In the genomic region with DNA sequence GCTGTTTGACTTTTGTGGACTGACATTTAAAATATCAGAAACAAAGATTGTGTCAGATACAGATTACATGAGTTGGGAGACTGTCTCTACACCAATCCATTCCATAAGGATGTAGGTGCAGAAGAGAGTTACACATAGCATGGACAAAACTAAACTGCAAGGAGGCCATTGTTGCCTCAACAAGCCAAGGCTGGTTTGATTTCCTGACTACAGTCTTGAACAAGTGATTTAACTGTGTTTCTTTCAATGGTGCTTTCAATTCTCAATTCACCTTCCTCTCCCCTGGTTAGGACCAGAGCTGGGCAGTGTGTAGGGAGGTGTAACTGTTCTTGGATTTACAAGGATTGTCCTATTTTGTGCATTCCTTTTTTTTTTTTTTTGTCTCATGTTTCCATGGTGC, we compare ENCODE assay signal across 37 cellular contexts.
DNase-seq lines count a peak whose midpoint lies in the region; ATAC-seq, FAIRE-seq and TF ChIP-seq lines count a peak whose summit lies in the region.
"Had no signal": no experiment of that assay in that cellular context is flagged by ENCODE, and none has a peak within 500 bp of the region (broad histone marks: within the 10 kb centered on the region; RNA-seq: fewer than 3 reads in every experiment).

No MANE protein-coding gene starts in this region.

- H3K27me3 ChIP-seq in K562 (ENCODE audit: control insufficient read depth in 2 of 2, insufficient read depth in 2 of 2, low read length in 2 of 2) (no peaks in the 10 kb centered on the region), bronchial epithelial cell (ENCODE audit: control insufficient read depth, insufficient read depth, low read length) (no peaks in the 10 kb centered on the region), endodermal cell (ENCODE audit: control insufficient read depth, insufficient read depth, low read length, poor library complexity, severe bottlenecking) (no peaks in the 10 kb centered on the region), keratinocyte (ENCODE audit: control insufficient read depth, extremely low read depth, insufficient read depth, low read length) (no peaks in the 10 kb centered on the region), PC-3 (ENCODE audit: low read length) (no peaks in the 10 kb centered on the region)
- H3K27me3 ChIP-seq: BE2C; BLaER1; BLaER1 treated with 17β-estradiol and CSF1 and Interleukin-3, amounts not matched to agents 10 nM and 100 nM had no signal

- H3K27ac Mint-ChIP-seq in endodermal cell (no peak overlapping the region), MCF 10A (ENCODE audit: low read depth, unreplicated experiment) (no peak overlapping the region)
- H3K27ac Mint-ChIP-seq: B cell; CD4-positive, alpha-beta memory T cell; CD4-positive, alpha-beta T cell; CD4-positive, CD25-positive, alpha-beta regulatory T cell; CD8-positive, alpha-beta memory T cell; CD8-positive, alpha-beta T cell had no signal

- H3F3A ChIP-seq in PC-3 (ENCODE audit: low read length, unreplicated experiment) = no peaks in the 10 kb centered on the region

- H3K36me3 ChIP-seq in K562 (ENCODE audit: control insufficient read depth, insufficient read depth, low read length) = no peaks in the 10 kb centered on the region; the same call in 2 of the 3 replicates
- H3K36me3 ChIP-seq in bronchial epithelial cell (ENCODE audit: control insufficient read depth, insufficient read depth, low read length) = no peaks in the 10 kb centered on the region
- H3K36me3 ChIP-seq in endodermal cell (ENCODE audit: control insufficient read depth, insufficient read depth, low read length) = peaks cover 42% of the 10 kb centered on the region
- H3K36me3 ChIP-seq in keratinocyte (ENCODE audit: control insufficient read depth in 2 of 2, extremely low read depth in 1 of 2, insufficient read depth in 2 of 2, low read length in 2 of 2) = peaks cover 0 to 3% of the 10 kb centered on the region in 2 experiments
- H3K36me3 ChIP-seq in PC-3 (ENCODE audit: low read depth, low read length) = no peaks in the 10 kb centered on the region
- H3K36me3 ChIP-seq: BE2C had no signal

- no peaks in the 10 kb centered on the region for H3K9me2 ChIP-seq in PC-3 (replicated peaks; ENCODE audit: low read length)

- H3K27me3 Mint-ChIP-seq in endodermal cell (ENCODE audit: insufficient read depth) = no peaks in the 10 kb centered on the region
- no peaks in the 10 kb centered on the region for H3K27me3 Mint-ChIP-seq in MCF 10A (ENCODE audit: insufficient read depth, unreplicated experiment)
- H3K27me3 Mint-ChIP-seq: B cell; CD4-positive, alpha-beta memory T cell; CD4-positive, alpha-beta T cell; CD4-positive, CD25-positive, alpha-beta regulatory T cell; CD8-positive, alpha-beta memory T cell had no signal

- ATAC-seq in K562 = no peak
- ATAC-seq in PC-3 = no peak
- ATAC-seq in HG02852 (IDR thresholded peaks at IDR 0.05; ENCODE audit: unreplicated experiment) = no peak
- ATAC-seq: A549; CD8-positive, alpha-beta T cell had no signal

- TF ChIP-seq RAD21 in K562 (CRISPR knock-in tag; conservative IDR thresholded peaks at IDR 0.05 in 1 of 2, IDR thresholded peaks at IDR 0.05 in 1 of 2) = no peak

- POLR2A ChIA-PET in K562 (lab: Yijun Ruan, JAX) = no interaction called here
- POLR2A ChIA-PET in PC-3 (lab: Charles Lee; ENCODE audit: unreplicated experiment) = no interaction called here
- POLR2A ChIA-PET in MCF 10A (lab: Yijun Ruan, JAX) = no interaction called here

- H3K9me1 ChIP-seq in K562 (ENCODE audit: control insufficient read depth, insufficient read depth, low read length) (no peaks in the 10 kb centered on the region), keratinocyte (ENCODE audit: control insufficient read depth, extremely low read depth, insufficient read depth, low read length) (no peaks in the 10 kb centered on the region)

- H3K9ac ChIP-seq in K562 (ENCODE audit: insufficient read depth in 1 of 2, low read depth in 2 of 2, low read length in 2 of 2) (no peak overlapping the region), endodermal cell (ENCODE audit: extremely low read depth, low read length, poor library complexity, severe bottlenecking) (no peak overlapping the region), keratinocyte (ENCODE audit: control insufficient read depth, extremely low read depth, insufficient read depth, low read length) (no peak overlapping the region), PC-3 (ENCODE audit: low read length) (no peak overlapping the region)
- H3K9ac ChIP-seq: BLaER1; BLaER1 treated with 17β-estradiol and CSF1 and Interleukin-3, amounts not matched to agents 10 nM and 100 nM had no signal

- dilution Hi-C loops in keratinocyte (cut with MboI; ENCODE audit: extremely low pct_ligation_motif_present, low sequenced_read_pairs) = no loop called here

- H2AFZ ChIP-seq in K562 (ENCODE audit: low read depth, low read length) (no peak overlapping the region), keratinocyte (ENCODE audit: control insufficient read depth, low read length) (no peak overlapping the region), PC-3 (ENCODE audit: low read length) (no peak overlapping the region)

- TF ChIP-seq EP300 in K562 (IDR thresholded peaks at IDR 0.05; ENCODE audit: low read length) = no peak

- no peak overlapping the region for H3K27ac ChIP-seq in K562 (ENCODE audit: extremely low read depth, low read depth, low read length)
- H3K27ac ChIP-seq in endodermal cell (ENCODE audit: low read depth, low read length) = no peak overlapping the region
- H3K27ac ChIP-seq in keratinocyte (ENCODE audit: control insufficient read depth, insufficient read depth, low read length) = no peak overlapping the region
- H3K27ac ChIP-seq in PC-3 (ENCODE audit: low read length) = no peak overlapping the region
- H3K27ac ChIP-seq: 22Rv1; A549; BLaER1; BLaER1 treated with 17β-estradiol and CSF1 and Interleukin-3, amounts not matched to agents 10 nM and 100 nM; C4-2B had no signal

- H3K36me3 Mint-ChIP-seq in endodermal cell (ENCODE audit: low read depth) = peaks cover 62% of the 10 kb centered on the region
- H3K36me3 Mint-ChIP-seq in MCF 10A (ENCODE audit: insufficient read depth, unreplicated experiment) = no peaks in the 10 kb centered on the region
- H3K36me3 Mint-ChIP-seq: CD14-positive monocyte; CD4-positive, CD25-positive, alpha-beta regulatory T cell had no signal

- H3K4me3 Mint-ChIP-seq in endodermal cell (no peak overlapping the region), MCF 10A (ENCODE audit: unreplicated experiment) (no peak overlapping the region)
- H3K4me3 Mint-ChIP-seq: B cell; CD14-positive monocyte; CD4-positive, alpha-beta T cell; CD4-positive, CD25-positive, alpha-beta regulatory T cell; CD8-positive, alpha-beta memory T cell; CD8-positive, alpha-beta T cell had no signal

- TF ChIP-seq CTCF in K562 (IDR thresholded peaks at IDR 0.05 in 2 of 3, conservative IDR thresholded peaks at IDR 0.05 in 1 of 3; ENCODE audit: insufficient read depth in 2 of 3, low read depth in 1 of 3, low read length in 3 of 3) (no peak), bronchial epithelial cell (IDR thresholded peaks at IDR 0.05; ENCODE audit: insufficient read depth, low read length, severe bottlenecking) (no peak), endodermal cell (conservative IDR thresholded peaks at IDR 0.05) (no peak), keratinocyte (optimal IDR thresholded peaks at IDR 0.05 in 1 of 3, IDR thresholded peaks at IDR 0.05 in 1 of 3, conservative IDR thresholded peaks at IDR 0.05 in 1 of 3; ENCODE audit: extremely low read depth in 1 of 3, insufficient read depth in 2 of 3, low read length in 3 of 3) (no peak), PC-3 (conservative IDR thresholded peaks at IDR 0.05; ENCODE audit: low read depth, low read length) (no peak), MCF 10A (IDR thresholded peaks at IDR 0.05; ENCODE audit: unreplicated experiment) (no peak)

- H3K4me1 Mint-ChIP-seq in endodermal cell = no peaks in the 10 kb centered on the region
- peaks cover 7% of the 10 kb centered on the region for H3K4me1 Mint-ChIP-seq in MCF 10A (ENCODE audit: insufficient read depth, unreplicated experiment)
- H3K4me1 Mint-ChIP-seq: B cell had no signal

- peaks cover 34% of the 10 kb centered on the region for H3K9me3 Mint-ChIP-seq in endodermal cell
- H3K9me3 Mint-ChIP-seq in MCF 10A (ENCODE audit: unreplicated experiment) = no peaks in the 10 kb centered on the region

- no peak for DNase-seq in K562 (ENCODE audit: extremely low read depth in 1 of 4, low spot score in 3 of 4)
- DNase-seq in bronchial epithelial cell (ENCODE audit: low read depth) = no peak
- no peak for DNase-seq in endodermal cell
- no peak for DNase-seq in keratinocyte (ENCODE audit: low read depth, low spot score)
- no peak for DNase-seq in mucosa of gallbladder (ENCODE audit: low spot score)
- DNase-seq in PC-3 = no peak
- DNase-seq in MCF 10A (ENCODE audit: unreplicated experiment) = no peak
- DNase-seq: 8988T; ACHN; AML-193; BE2C; C1 segment of cervical spinal cord; Caco-2; Calu3; CD4-positive, alpha-beta memory T cell; CD4-positive, alpha-beta T cell; CD4-positive, CD25-positive, alpha-beta regulatory T cell; CD8-positive, alpha-beta memory T cell; CD8-positive, alpha-beta T cell; COR-L47; DMS 273 treated with DMSO at 0.1 percent for 48 hours; DMS153; DMS53; DMS79; DMS79 treated with DMSO at 0.1 percent for 48 hours; DND-41; EL had no signal

- H3K4me3 ChIP-seq in K562 (no peak overlapping the region), bronchial epithelial cell (ENCODE audit: low read depth, low read length) (no peak overlapping the region), endodermal cell (ENCODE audit: low read length) (peak overlapping the region; percentile 60), keratinocyte (ENCODE audit: control insufficient read depth in 2 of 3, extremely low read depth in 1 of 3, insufficient read depth in 2 of 3, low read depth in 1 of 3, low read length in 3 of 3) (no peak overlapping the region), PC-3 (ENCODE audit: low read length) (no peak overlapping the region)
- H3K4me3 ChIP-seq: A549; BLaER1; BLaER1 treated with 17β-estradiol and CSF1 and Interleukin-3, amounts not matched to agents 10 nM and 100 nM had no signal

- no peaks in the 10 kb centered on the region for H4K20me1 ChIP-seq in K562 (replicated peaks; ENCODE audit: control insufficient read depth, insufficient read depth, low read length)
- H4K20me1 ChIP-seq in keratinocyte (ENCODE audit: control insufficient read depth, extremely low read depth, insufficient read depth, low read length) = no peaks in the 10 kb centered on the region
- no peaks in the 10 kb centered on the region for H4K20me1 ChIP-seq in PC-3 (ENCODE audit: low read length)
- H4K20me1 ChIP-seq: BLaER1; BLaER1 treated with 17β-estradiol and CSF1 and Interleukin-3, amounts not matched to agents 10 nM and 100 nM had no signal

- no peak overlapping the region for H3K4me2 ChIP-seq in K562 (ENCODE audit: insufficient read depth, low read length)
- no peak overlapping the region for H3K4me2 ChIP-seq in keratinocyte (ENCODE audit: control insufficient read depth, extremely low read depth, insufficient read depth, low read depth, low read length)
- H3K4me2 ChIP-seq in PC-3 (ENCODE audit: low read length) = no peak overlapping the region
- H3K4me2 ChIP-seq: A549; BLaER1; BLaER1 treated with 17β-estradiol and CSF1 and Interleukin-3, amounts not matched to agents 10 nM and 100 nM had no signal

- H3K79me2 ChIP-seq in K562 (ENCODE audit: control insufficient read depth, insufficient read depth, low read length) = no peaks in the 10 kb centered on the region
- H3K79me2 ChIP-seq in keratinocyte (ENCODE audit: control insufficient read depth, insufficient read depth, low read length) = no peaks in the 10 kb centered on the region
- no peaks in the 10 kb centered on the region for H3K79me2 ChIP-seq in PC-3 (ENCODE audit: low read length)

- TF ChIP-seq POLR2A in K562 (conservative IDR thresholded peaks at IDR 0.05) = no peak

- intact Hi-C loops in K562 (cut with micrococcal nuclease) (no loop called here), PC-3 (cut with micrococcal nuclease) (no loop called here), MCF 10A (cut with micrococcal nuclease) (no loop called here)

- BruUV-seq in K562 (replicated peaks; lab: Mats Ljungman, UMichigan) = no TSS peak
- BruUV-seq in PC-3 (replicated peaks; lab: Mats Ljungman, UMichigan) = no TSS peak
- no TSS peak for BruUV-seq in MCF 10A (replicated peaks; lab: Mats Ljungman, UMichigan)

- CTCF ChIA-PET in K562 (lab: Yijun Ruan, JAX; ENCODE audit: low intra/inter-chr PET ratio) (no interaction called here), PC-3 (lab: Charles Lee) (no interaction called here), MCF 10A (lab: Yijun Ruan, JAX) (no interaction called here)

- peaks cover 11% of the 10 kb centered on the region; the same call in 1 of the 2 replicates for H3K9me3 ChIP-seq in K562 (replicated peaks; ENCODE audit: control insufficient read depth, insufficient read depth, low read depth, low read length)
- peaks cover 42% of the 10 kb centered on the region for H3K9me3 ChIP-seq in endodermal cell (ENCODE audit: control insufficient read depth, low read length)
- no peaks in the 10 kb centered on the region for H3K9me3 ChIP-seq in keratinocyte (ENCODE audit: control insufficient read depth, low read depth, low read length)
- no peaks in the 10 kb centered on the region for H3K9me3 ChIP-seq in PC-3 (ENCODE audit: low read length)
- H3K9me3 ChIP-seq: A549, BE2C, Caco-2 had no signal

- in situ Hi-C loops in K562 (cut with MboI) = no loop called here

- FAIRE-seq in K562 (lab: Jason Lieb, UNC) = no peak
- FAIRE-seq in bronchial epithelial cell (lab: Jason Lieb, UNC) = peak; percentile 55
- peak; percentile 17 for FAIRE-seq in keratinocyte (lab: Jason Lieb, UNC)
- FAIRE-seq: A204.1, A549, D721Med had no signal

- peaks cover 2 to 3% of the 10 kb centered on the region in 2 experiments; a peak in 2 of 5 replicates for H3K4me1 ChIP-seq in K562 (replicated peaks in 1 of 2; ENCODE audit: control insufficient read depth in 2 of 2, insufficient read depth in 2 of 2, low read length in 2 of 2)
- no peaks in the 10 kb centered on the region for H3K4me1 ChIP-seq in endodermal cell (ENCODE audit: control insufficient read depth, insufficient read depth, low read length)
- peaks cover 12% of the 10 kb centered on the region for H3K4me1 ChIP-seq in keratinocyte (ENCODE audit: control insufficient read depth, extremely low read depth, insufficient read depth, low read length)
- H3K4me1 ChIP-seq in PC-3 (ENCODE audit: insufficient read depth, low read length) = peaks cover 2% of the 10 kb centered on the region
- H3K4me1 ChIP-seq: BLaER1; BLaER1 treated with 17β-estradiol and CSF1 and Interleukin-3, amounts not matched to agents 10 nM and 100 nM; Caco-2 had no signal
